ENCODE assay signal across 8 cellular contexts in the genomic region with DNA sequence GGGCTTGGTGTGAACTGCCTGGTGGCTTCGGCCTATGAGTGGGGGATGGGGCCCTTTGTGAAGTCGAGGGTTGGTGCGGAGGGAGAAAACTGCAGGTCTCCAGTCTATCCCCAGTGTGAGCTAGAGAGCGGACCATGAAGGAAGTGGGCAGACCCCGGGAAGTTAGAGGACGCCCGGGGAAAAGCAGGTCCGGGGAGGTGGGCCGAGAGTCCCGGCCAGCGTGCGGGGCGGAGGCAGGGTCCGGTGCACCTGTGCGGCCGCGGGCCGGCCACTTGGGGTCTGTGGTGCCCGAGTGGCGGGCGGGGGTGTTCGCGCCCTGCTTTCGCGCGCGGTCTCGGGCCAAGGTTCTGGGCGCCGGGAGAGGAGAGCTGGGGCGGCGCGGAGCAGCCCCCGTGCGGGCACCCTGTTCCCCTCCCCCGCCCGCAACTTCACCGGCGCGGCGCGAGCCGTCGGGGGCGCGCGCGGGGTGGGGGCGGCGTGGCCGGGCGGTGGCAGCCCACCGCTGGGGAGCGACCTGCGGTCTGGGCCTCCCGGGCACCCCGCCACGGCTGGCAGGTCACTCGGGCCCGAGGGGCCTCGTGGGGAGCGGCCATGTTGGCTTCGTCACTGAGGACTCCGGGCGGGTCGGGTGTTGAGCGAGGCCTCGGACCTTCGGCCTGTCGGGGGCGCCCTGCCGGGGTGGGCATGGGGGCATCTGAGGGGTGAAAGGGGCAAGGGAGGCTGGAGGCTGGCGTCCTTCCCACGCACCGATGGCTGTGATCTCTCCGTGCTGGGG. TPM values are rescaled to one million over a fixed set of nuclear protein-coding genes. Genes with fewer than 3 reads are reported as not detected.
DNase-seq lines count a peak whose midpoint lies in the region; ATAC-seq and TF ChIP-seq lines count a peak whose summit lies in the region.

No MANE protein-coding gene starts in this region.

- peak overlapping the region; percentile 70 for H3K9ac ChIP-seq in OCI-LY1 (ENCODE audit: low read length)

- H3K9me3 Mint-ChIP-seq in natural killer cell treated with Interleukin-12 subunit alpha and Interleukin-12 subunit beta and Interleukin-15 and Interleukin-18, amount 100 ng/mL, for 72 hours = no peaks in the 10 kb centered on the region

- no peaks in the 10 kb centered on the region for H3K9me3 ChIP-seq in OCI-LY1 (ENCODE audit: low read length)

- peak overlapping the region; percentile 94 for H3K4me3 Mint-ChIP-seq in natural killer cell treated with Interleukin-12 subunit alpha and Interleukin-12 subunit beta and Interleukin-15 and Interleukin-18, amount 100 ng/mL, for 72 hours

- ATAC-seq in HG02642 (IDR thresholded peaks at IDR 0.05; ENCODE audit: poor library complexity, unreplicated experiment) = peak; percentile 37
- ATAC-seq in natural killer cell treated with Interleukin-12 subunit alpha and Interleukin-12 subunit beta and Interleukin-15 and Interleukin-18, amount 100 ng/mL, for 72 hours = peak; percentile 55 to 64
- no peak for ATAC-seq in GM18517 (IDR thresholded peaks at IDR 0.05; ENCODE audit: unreplicated experiment)

- H3K27me3 Mint-ChIP-seq in natural killer cell treated with Interleukin-12 subunit alpha and Interleukin-12 subunit beta and Interleukin-15 and Interleukin-18, amount 100 ng/mL, for 72 hours = no peaks in the 10 kb centered on the region

- no peak overlapping the region for H2AFZ ChIP-seq in OCI-LY1 (ENCODE audit: low read length)

- H3K36me3 ChIP-seq in OCI-LY1 (ENCODE audit: insufficient read depth, low read length) = peaks cover 46% of the 10 kb centered on the region

- H3K79me2 ChIP-seq in OCI-LY1 (ENCODE audit: insufficient read depth, low read length) = peaks cover 5% of the 10 kb centered on the region

- peak; percentile 38; the same call in 1 of the 2 replicates for TF ChIP-seq CTCF in GM12874 (IDR thresholded peaks at IDR 0.05; ENCODE audit: insufficient read depth, low read depth, low read length)
- TF ChIP-seq CTCF in OCI-LY1 (IDR thresholded peaks at IDR 0.05; ENCODE audit: low read length) = peak; percentile 32; the same call in 1 of the 2 replicates
- TF ChIP-seq CTCF in fibroblast of the aortic adventitia (IDR thresholded peaks at IDR 0.05; ENCODE audit: insufficient read depth, low read length) = peak; percentile 14

- peaks cover 53 to 54% of the 10 kb centered on the region in 2 donors for H3K4me1 Mint-ChIP-seq in natural killer cell treated with Interleukin-12 subunit alpha and Interleukin-12 subunit beta and Interleukin-15 and Interleukin-18, amount 100 ng/mL, for 72 hours (ENCODE audit: low read depth in 2 of 2)

- no peaks in the 10 kb centered on the region for H3F3A ChIP-seq in OCI-LY1 (ENCODE audit: insufficient read depth, low read length)

- H3K4me2 ChIP-seq in OCI-LY1 (ENCODE audit: low read length) = peak overlapping the region; percentile 79

- H3K27ac ChIP-seq in OCI-LY1 (ENCODE audit: low read depth, low read length, poor library complexity, severe bottlenecking) = peak overlapping the region; percentile 32

- H3K36me3 Mint-ChIP-seq in natural killer cell treated with Interleukin-12 subunit alpha and Interleukin-12 subunit beta and Interleukin-15 and Interleukin-18, amount 100 ng/mL, for 72 hours = peaks cover 10% of the 10 kb centered on the region

- H3K27me3 ChIP-seq in OCI-LY1 (ENCODE audit: insufficient read depth, low read length) = no peaks in the 10 kb centered on the region

- H3K4me1 ChIP-seq in OCI-LY1 (ENCODE audit: insufficient read depth, low read length, severe bottlenecking) = peaks cover 47% of the 10 kb centered on the region

- H3K4me3 ChIP-seq in OCI-LY1 (ENCODE audit: low read depth, low read length, poor library complexity, severe bottlenecking) = peak overlapping the region; percentile 62
- peak overlapping the region; percentile 64 for H3K4me3 ChIP-seq in fibroblast of the aortic adventitia (ENCODE audit: low read depth, low read length)

- no peaks in the 10 kb centered on the region for H3K9me2 ChIP-seq in OCI-LY1 (ENCODE audit: low read depth, low read length)

- DNase-seq in activated effector memory CD4-positive, alpha-beta T cell treated with anti-CD3 and anti-CD28 coated beads, Interleukin-2, amount 50 U/mL, for 16 hours = peak; percentile 80
- DNase-seq in fibroblast of the aortic adventitia (ENCODE audit: low read depth) (no peak), ureter (ENCODE audit: low spot score) (peak; percentile 54)
- DNase-seq in natural killer cell treated with Interleukin-12 subunit alpha and Interleukin-12 subunit beta and Interleukin-15 and Interleukin-18, amount 100 ng/mL, for 72 hours (ENCODE audit: low spot score) = peak; percentile 70

- peak overlapping the region; percentile 88 to 96 for H3K27ac Mint-ChIP-seq in natural killer cell treated with Interleukin-12 subunit alpha and Interleukin-12 subunit beta and Interleukin-15 and Interleukin-18, amount 100 ng/mL, for 72 hours

- H4K20me1 ChIP-seq in OCI-LY1 (ENCODE audit: insufficient read depth, low read length) = no peaks in the 10 kb centered on the region

RNA-seq across cellular contexts. Expression of a gene that starts 4.8 kb away (rescaled TPM):
- total RNA-seq in fibroblast of the aortic adventitia (ENCODE audit: low replicate concordance) = 34.6 and 108 TPM in 2 replicates
- 10 to 100 TPM; 56.5 to 68.5 TPM for total RNA-seq in natural killer cell treated with Interleukin-12 subunit alpha and Interleukin-12 subunit beta and Interleukin-15 and Interleukin-18, amount 100 ng/mL, for 72 hours
- total RNA-seq in ureter = 107 TPM
